16 cellular contexts compared by ENCODE assay signal in genomic region chr16:6888536-6888935, GRCh38.
DNase-seq lines count a peak whose midpoint lies in the region; ATAC-seq and TF ChIP-seq lines count a peak whose summit lies in the region.
"Had no signal": no experiment of that assay in that cellular context is flagged by ENCODE, and none has a peak within 500 bp of the region (broad histone marks: within the 10 kb centered on the region; RNA-seq: fewer than 3 reads in every experiment).

No MANE protein-coding gene starts in this region.

- H3K9me3 Mint-ChIP-seq in neural progenitor cell = no peaks in the 10 kb centered on the region

- H3K36me3 ChIP-seq in KMS-11 (ENCODE audit: insufficient read depth) (no peaks in the 10 kb centered on the region), neural progenitor cell (no peaks in the 10 kb centered on the region), PC-3 (ENCODE audit: low read depth, low read length) (no peaks in the 10 kb centered on the region)

- no peaks in the 10 kb centered on the region for H3K9me2 ChIP-seq in PC-3 (replicated peaks; ENCODE audit: low read length)

- H3K4me1 ChIP-seq in KMS-11 (ENCODE audit: low read depth, poor library complexity, severe bottlenecking) = peaks cover 5% of the 10 kb centered on the region
- peaks cover 47% of the 10 kb centered on the region for H3K4me1 ChIP-seq in neural progenitor cell
- H3K4me1 ChIP-seq in PC-3 (ENCODE audit: insufficient read depth, low read length) = no peaks in the 10 kb centered on the region

- H3K4me2 ChIP-seq in KMS-11 (peak overlapping the region; percentile 34; the same call in 1 of the 2 replicates), neural progenitor cell (peak overlapping the region; percentile 44), PC-3 (ENCODE audit: low read length) (no peak overlapping the region)

- no peaks in the 10 kb centered on the region for H3F3A ChIP-seq in neural progenitor cell (ENCODE audit: low read depth)
- H3F3A ChIP-seq in PC-3 (ENCODE audit: low read length, unreplicated experiment) = no peaks in the 10 kb centered on the region

- peaks cover 2% of the 10 kb centered on the region for H3K27me3 Mint-ChIP-seq in neural progenitor cell (ENCODE audit: insufficient read depth, low read depth)

- BruUV-seq in PC-3 (replicated peaks; lab: Mats Ljungman, UMichigan) = no TSS peak

- H3K9me3 ChIP-seq in neural progenitor cell (ENCODE audit: low read depth) (no peaks in the 10 kb centered on the region), PC-3 (ENCODE audit: low read length) (no peaks in the 10 kb centered on the region)

- H3K4me3 Mint-ChIP-seq in neural progenitor cell = no peak overlapping the region
- H3K4me3 Mint-ChIP-seq: CD14-positive monocyte; CD8-positive, alpha-beta T cell; HFFc6 had no signal

- DNase-seq in ACHN (peak; percentile 35), epithelial cell of proximal tubule (ENCODE audit: low read depth) (no peak), neural progenitor cell (ENCODE audit: low spot score) (no peak), DMS 273 (lab: John Stamatoyannopoulos, UW; ENCODE audit: unreplicated experiment) (no peak), PC-3 (no peak)
- DNase-seq: 8988T; CD8-positive, alpha-beta T cell; COR-L47; DMS53; GF-D8; HCEC 1CT; HFFc6 had no signal

- TF ChIP-seq CTCF in KMS-11 (conservative IDR thresholded peaks at IDR 0.05; ENCODE audit: low read depth, low read length) (no peak), epithelial cell of proximal tubule (conservative IDR thresholded peaks at IDR 0.05; ENCODE audit: low read depth, low read length) (no peak), neural progenitor cell (IDR thresholded peaks at IDR 0.05) (no peak), PC-3 (conservative IDR thresholded peaks at IDR 0.05; ENCODE audit: low read depth, low read length) (no peak)

- H3K4me1 Mint-ChIP-seq in neural progenitor cell = peaks cover 31% of the 10 kb centered on the region
- H3K4me1 Mint-ChIP-seq: CD14-positive monocyte had no signal

- H3K27ac ChIP-seq in KMS-11 (no peak overlapping the region), neural progenitor cell (peak overlapping the region; percentile 51), PC-3 (ENCODE audit: low read length) (no peak overlapping the region)

- in situ Hi-C loops in ACHN (cut with HindIII; ENCODE audit: low pct_ligation_motif_present, low pct_unique_long_range_greater_than_20kb, low sequenced_read_pairs) = no loop called here

- no peaks in the 10 kb centered on the region for H3K79me2 ChIP-seq in KMS-11 (ENCODE audit: insufficient read depth, low read depth)
- H3K79me2 ChIP-seq in neural progenitor cell (ENCODE audit: low read depth) = no peaks in the 10 kb centered on the region
- no peaks in the 10 kb centered on the region for H3K79me2 ChIP-seq in PC-3 (ENCODE audit: low read length)

- H3K27me3 ChIP-seq in KMS-11 (ENCODE audit: insufficient read depth, low read depth) = no peaks in the 10 kb centered on the region
- H3K27me3 ChIP-seq in neural progenitor cell = peaks cover 2% of the 10 kb centered on the region
- no peaks in the 10 kb centered on the region for H3K27me3 ChIP-seq in PC-3 (ENCODE audit: low read length)

- intact Hi-C loops in PC-3 (cut with micrococcal nuclease) = no loop called here

- no peak overlapping the region for H3K27ac Mint-ChIP-seq in neural progenitor cell
- H3K27ac Mint-ChIP-seq: CD14-positive monocyte; CD8-positive, alpha-beta T cell; HFFc6 had no signal

- no peaks in the 10 kb centered on the region for H3K36me3 Mint-ChIP-seq in neural progenitor cell
- H3K36me3 Mint-ChIP-seq: CD14-positive monocyte; CD8-positive, alpha-beta T cell had no signal

- H3K9ac ChIP-seq in KMS-11 (no peak overlapping the region), neural progenitor cell (no peak overlapping the region), PC-3 (ENCODE audit: low read length) (no peak overlapping the region)

- POLR2A ChIA-PET in PC-3 (lab: Charles Lee; ENCODE audit: unreplicated experiment) = no interaction called here

- H4K20me1 ChIP-seq in KMS-11 (ENCODE audit: insufficient read depth) (no peaks in the 10 kb centered on the region), neural progenitor cell (ENCODE audit: low read depth) (no peaks in the 10 kb centered on the region), PC-3 (ENCODE audit: low read length) (no peaks in the 10 kb centered on the region)

- CTCF ChIA-PET in PC-3 (lab: Charles Lee) = no interaction called here

- ATAC-seq in PC-3 (no peak), GM18867 (IDR thresholded peaks at IDR 0.05; ENCODE audit: unreplicated experiment) (no peak)
- ATAC-seq: CD8-positive, alpha-beta T cell; HepG2 had no signal

- H3K4me3 ChIP-seq in KMS-11 (IDR thresholded peaks at IDR 0.05; ENCODE audit: insufficient read depth, low read depth, low read length) (no peak overlapping the region), epithelial cell of proximal tubule (ENCODE audit: low read depth, low read length) (peak overlapping the region; percentile 42), neural progenitor cell (no peak overlapping the region), PC-3 (ENCODE audit: low read length) (no peak overlapping the region)

- peak overlapping the region; percentile 23; the same call in 1 of the 2 replicates for H2AFZ ChIP-seq in KMS-11 (ENCODE audit: low read depth)
- H2AFZ ChIP-seq in neural progenitor cell (replicated peaks) = no peak overlapping the region
- no peak overlapping the region for H2AFZ ChIP-seq in PC-3 (ENCODE audit: low read length)
